24 cellular contexts compared by ENCODE assay signal in genomic region chr13:73548444-73548843, GRCh38.
"Had no signal": no experiment of that assay in that cellular context is flagged by ENCODE, and none has a peak within 500 bp of the region (broad histone marks: within the 10 kb centered on the region; RNA-seq: fewer than 3 reads in every experiment).

No MANE protein-coding gene starts in this region.

- H3K36me3 Mint-ChIP-seq: mesothelial cell of epicardium, naive B cell had no signal

- H3K9me3 Mint-ChIP-seq: effector memory CD8-positive, alpha-beta T cell; endodermal cell; naive B cell had no signal

- H3K27me3 Mint-ChIP-seq: dendritic cell treated with granulocyte-macrophage colony-stimulating factor and Interleukin-4, amounts not matched to agents 40 ng/mL and 50 ng/mL, for 4 days; naive B cell had no signal

- H3K4me3 Mint-ChIP-seq: dendritic cell treated with granulocyte-macrophage colony-stimulating factor and Interleukin-4, amounts not matched to agents 40 ng/mL and 50 ng/mL, for 4 days; effector memory CD8-positive, alpha-beta T cell; endodermal cell; mesothelial cell of epicardium; naive B cell had no signal

- H3K4me1 Mint-ChIP-seq: naive B cell had no signal

- H3K27ac Mint-ChIP-seq: dendritic cell treated with granulocyte-macrophage colony-stimulating factor and Interleukin-4, amounts not matched to agents 40 ng/mL and 50 ng/mL, for 4 days; effector memory CD8-positive, alpha-beta T cell; endodermal cell; mesothelial cell of epicardium; naive B cell had no signal

- ATAC-seq: effector memory CD8-positive, alpha-beta T cell; esophagus mucosa; gastrocnemius medialis; heart right ventricle; left cardiac atrium; left lung; left ventricle myocardium superior; lower lobe of right lung; mucosa of descending colon had no signal

- DNase-seq: colonic mucosa; cortex of kidney; effector CD8-positive, alpha-beta T cell; effector memory CD8-positive, alpha-beta T cell; endodermal cell; erythroblast; esophagus squamous epithelium; foreskin fibroblast; foreskin melanocyte; gastrocnemius medialis; glutamatergic neuron; head of caudate nucleus; heart right ventricle; hippocampal formation; left cardiac atrium; left lung; left ventricle myocardium superior; lower lobe of right lung; mesenchymal stem cell; mucosa of descending colon; naive B cell had no signal
